ENCODE assay signal across 9 cellular contexts in genomic region chr2:100730290-100730868, GRCh38.
DNase-seq lines count a peak whose midpoint lies in the region; ATAC-seq, FAIRE-seq and TF ChIP-seq lines count a peak whose summit lies in the region.
"Had no signal": no experiment of that assay in that cellular context is flagged by ENCODE, and none has a peak within 500 bp of the region (broad histone marks: within the 10 kb centered on the region; RNA-seq: fewer than 3 reads in every experiment).

No MANE protein-coding gene starts in this region.

- no peaks in the 10 kb centered on the region for H3K36me3 Mint-ChIP-seq in astrocyte (ENCODE audit: low read depth, unreplicated experiment)

- H4K20me1 ChIP-seq in astrocyte (ENCODE audit: insufficient read depth, low read length): no peaks in the 10 kb centered on the region

- no peak overlapping the region for H2AFZ ChIP-seq in astrocyte (ENCODE audit: low read depth, low read length)

- peaks cover 2% of the 10 kb centered on the region for H3K9me3 Mint-ChIP-seq in astrocyte (ENCODE audit: unreplicated experiment)

- no peak overlapping the region for H3K27ac Mint-ChIP-seq in astrocyte (ENCODE audit: unreplicated experiment)
- H3K27ac Mint-ChIP-seq: activated naive CD8-positive, alpha-beta T cell had no signal

- peaks cover 11% of the 10 kb centered on the region for H3K4me1 Mint-ChIP-seq in astrocyte (ENCODE audit: low read depth, unreplicated experiment)

- H3K4me2 ChIP-seq in astrocyte (ENCODE audit: low read length): no peak overlapping the region

- no peaks in the 10 kb centered on the region for H3K36me3 ChIP-seq in astrocyte (ENCODE audit: insufficient read depth, low read length)

- no peak overlapping the region for H3K9ac ChIP-seq in astrocyte (ENCODE audit: low read length)

- no peaks in the 10 kb centered on the region for H3K9me3 ChIP-seq in astrocyte (ENCODE audit: insufficient read depth, low read depth, low read length)

- H3K4me3 ChIP-seq in astrocyte (ENCODE audit: insufficient read depth, low read depth, low read length): no peak overlapping the region

- no peak overlapping the region for H3K4me3 Mint-ChIP-seq in astrocyte (ENCODE audit: unreplicated experiment)
- H3K4me3 Mint-ChIP-seq: activated naive CD8-positive, alpha-beta T cell had no signal

- DNase-seq in SHP77 (lab: John Stamatoyannopoulos, UW) (peak; percentile 1 to 13), SHP77 treated with DMSO at 0.1 percent for 48 hours (lab: John Stamatoyannopoulos, UW) (no peak), RCC 7860 (ENCODE audit: low spot score) (peak; percentile 40), astrocyte (ENCODE audit: low read depth) (peak; percentile 53), iris pigment epithelial cell (ENCODE audit: low read depth) (peak; percentile 77), NCI-H187 treated with DMSO at 0.1 percent for 48 hours (lab: John Stamatoyannopoulos, UW) (no peak)
- peak; percentile 13 for DNase-seq in stimulated activated CD8-positive, alpha-beta memory T cell treated with anti-CD3 and anti-CD28 coated beads, Interleukin-4, amount 100 ng/mL, for 24 hours (ENCODE audit: low read depth)

- peak; percentile 80 for TF ChIP-seq CTCF in astrocyte (IDR thresholded peaks at IDR 0.05; ENCODE audit: insufficient read depth, low read depth, low read length)

- ATAC-seq in HG02610 (IDR thresholded peaks at IDR 0.05; ENCODE audit: unreplicated experiment): no peak

- H3K79me2 ChIP-seq in astrocyte (ENCODE audit: insufficient read depth, low read length): no peaks in the 10 kb centered on the region

- H3K27ac ChIP-seq in astrocyte (ENCODE audit: low read depth, low read length): no peak overlapping the region

- peaks cover 11% of the 10 kb centered on the region for H3K4me1 ChIP-seq in astrocyte (ENCODE audit: insufficient read depth, low read length)

- no peaks in the 10 kb centered on the region for H3K27me3 ChIP-seq in astrocyte (ENCODE audit: insufficient read depth, low read length)

- no peaks in the 10 kb centered on the region for H3K27me3 Mint-ChIP-seq in astrocyte (ENCODE audit: low read depth, unreplicated experiment)

- FAIRE-seq in RCC 7860 (lab: Jason Lieb, UNC) (no peak), astrocyte (lab: Jason Lieb, UNC) (no peak)

Comparison
In these comparisons a context has a peak if more than half of its experiments do, and no peak if none do; other contexts are left out.
1. DNase-seq: peak in SHP77 (2 of 2), RCC 7860 (single experiment), astrocyte (single experiment), iris pigment epithelial cell (single experiment) and stimulated activated CD8-positive, alpha-beta memory T cell treated with anti-CD3 and anti-CD28 coated beads, Interleukin-4, amount 100 ng/mL, for 24 hours (single experiment); none in SHP77 treated with DMSO at 0.1 percent for 48 hours (single experiment) and NCI-H187 treated with DMSO at 0.1 percent for 48 hours (single experiment).